1 cellular context compared by ENCODE assay signal in the genomic region with DNA sequence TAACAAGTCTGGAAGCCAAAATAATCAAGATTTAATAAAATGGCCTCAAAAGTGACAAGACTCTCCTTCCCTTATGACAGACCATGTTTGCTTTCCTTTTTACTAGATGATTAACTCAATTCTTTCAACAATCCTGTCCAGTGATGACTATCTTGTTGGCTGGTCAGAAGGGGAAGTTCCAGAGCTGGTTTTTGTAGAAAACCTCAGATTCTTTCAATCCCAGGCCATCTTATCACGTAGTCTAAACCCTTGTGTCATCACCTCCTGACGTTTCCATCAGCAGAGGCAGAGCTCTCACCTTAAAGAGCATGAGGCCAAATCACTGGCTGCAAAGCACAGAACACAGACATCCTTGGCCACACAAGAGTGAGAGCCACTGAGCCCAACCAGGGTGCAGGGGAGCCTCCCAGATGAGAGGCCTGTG.
TF ChIP-seq lines count a peak whose summit lies in the region.

No MANE protein-coding gene starts in this region.

TF ChIP-seq in GM12878, 131 proteins besides CTCF, POLR2A, EP300 and RAD21 (continued from another document and continues in another):
- TF ChIP-seq EGR1 (IDR thresholded peaks at IDR 0.05; ENCODE audit: borderline replicate concordance in 1 of 2, low read depth in 2 of 2, low read length in 2 of 2) (no peak), POLR2AphosphoS5 (IDR thresholded peaks at IDR 0.05; ENCODE audit: low read length) (no peak), IKZF1 (conservative IDR thresholded peaks at IDR 0.05) (no peak), SUPT20H (IDR thresholded peaks at IDR 0.05; ENCODE audit: borderline replicate concordance, control insufficient read depth, low read depth, low read length) (no peak), HDAC6 (IDR thresholded peaks at IDR 0.05; ENCODE audit: unreplicated experiment) (no peak), KAT2A (conservative IDR thresholded peaks at IDR 0.05; ENCODE audit: control insufficient read depth, low read depth, low read length) (no peak), NR2F1 (conservative IDR thresholded peaks at IDR 0.05) (no peak), CREB1 (IDR thresholded peaks at IDR 0.05; ENCODE audit: low read depth) (peak; percentile 93), ATF7 (IDR thresholded peaks at IDR 0.05; ENCODE audit: low read depth) (peak; percentile 63), SP1 (IDR thresholded peaks at IDR 0.05; ENCODE audit: low read depth, low read length) (no peak), ZNF384 (IDR thresholded peaks at IDR 0.05; ENCODE audit: borderline replicate concordance, low read depth, low read length) (no peak), POLR2AphosphoS2 (IDR thresholded peaks at IDR 0.05; ENCODE audit: low read depth, low read length) (no peak), SPI1 (IDR thresholded peaks at IDR 0.05; ENCODE audit: borderline replicate concordance, insufficient read depth, low read depth, low read length) (no peak), TAF1 (IDR thresholded peaks at IDR 0.05; ENCODE audit: borderline replicate concordance, low read depth, low read length) (no peak), TCF12 (IDR thresholded peaks at IDR 0.05; ENCODE audit: low read depth, low read length) (no peak), CHD4 (IDR thresholded peaks at IDR 0.05) (no peak), NFXL1 (IDR thresholded peaks at IDR 0.05; ENCODE audit: borderline replicate concordance) (no peak), SRF (IDR thresholded peaks at IDR 0.05; ENCODE audit: low read depth in 2 of 2, low read length in 2 of 2) (no peak)
- TF ChIP-seq, protein P1, sequence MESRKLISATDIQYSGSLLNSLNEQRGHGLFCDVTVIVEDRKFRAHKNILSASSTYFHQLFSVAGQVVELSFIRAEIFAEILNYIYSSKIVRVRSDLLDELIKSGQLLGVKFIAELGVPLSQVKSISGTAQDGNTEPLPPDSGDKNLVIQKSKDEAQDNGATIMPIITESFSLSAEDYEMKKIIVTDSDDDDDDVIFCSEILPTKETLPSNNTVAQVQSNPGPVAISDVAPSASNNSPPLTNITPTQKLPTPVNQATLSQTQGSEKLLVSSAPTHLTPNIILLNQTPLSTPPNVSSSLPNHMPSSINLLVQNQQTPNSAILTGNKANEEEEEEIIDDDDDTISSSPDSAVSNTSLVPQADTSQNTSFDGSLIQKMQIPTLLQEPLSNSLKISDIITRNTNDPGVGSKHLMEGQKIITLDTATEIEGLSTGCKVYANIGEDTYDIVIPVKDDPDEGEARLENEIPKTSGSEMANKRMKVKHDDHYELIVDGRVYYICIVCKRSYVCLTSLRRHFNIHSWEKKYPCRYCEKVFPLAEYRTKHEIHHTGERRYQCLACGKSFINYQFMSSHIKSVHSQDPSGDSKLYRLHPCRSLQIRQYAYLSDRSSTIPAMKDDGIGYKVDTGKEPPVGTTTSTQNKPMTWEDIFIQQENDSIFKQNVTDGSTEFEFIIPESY (IDR thresholded peaks at IDR 0.05) = no peak
- TF ChIP-seq, protein P2, sequence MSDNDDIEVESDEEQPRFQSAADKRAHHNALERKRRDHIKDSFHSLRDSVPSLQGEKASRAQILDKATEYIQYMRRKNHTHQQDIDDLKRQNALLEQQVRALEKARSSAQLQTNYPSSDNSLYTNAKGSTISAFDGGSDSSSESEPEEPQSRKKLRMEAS (IDR thresholded peaks at IDR 0.05; ENCODE audit: low read depth, low read length) = no peak
- TF ChIP-seq, protein P3, sequence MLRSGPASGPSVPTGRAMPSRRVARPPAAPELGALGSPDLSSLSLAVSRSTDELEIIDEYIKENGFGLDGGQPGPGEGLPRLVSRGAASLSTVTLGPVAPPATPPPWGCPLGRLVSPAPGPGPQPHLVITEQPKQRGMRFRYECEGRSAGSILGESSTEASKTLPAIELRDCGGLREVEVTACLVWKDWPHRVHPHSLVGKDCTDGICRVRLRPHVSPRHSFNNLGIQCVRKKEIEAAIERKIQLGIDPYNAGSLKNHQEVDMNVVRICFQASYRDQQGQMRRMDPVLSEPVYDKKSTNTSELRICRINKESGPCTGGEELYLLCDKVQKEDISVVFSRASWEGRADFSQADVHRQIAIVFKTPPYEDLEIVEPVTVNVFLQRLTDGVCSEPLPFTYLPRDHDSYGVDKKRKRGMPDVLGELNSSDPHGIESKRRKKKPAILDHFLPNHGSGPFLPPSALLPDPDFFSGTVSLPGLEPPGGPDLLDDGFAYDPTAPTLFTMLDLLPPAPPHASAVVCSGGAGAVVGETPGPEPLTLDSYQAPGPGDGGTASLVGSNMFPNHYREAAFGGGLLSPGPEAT (IDR thresholded peaks at IDR 0.05; ENCODE audit: low read depth) = peak; percentile 40
- TF ChIP-seq, protein P4, sequence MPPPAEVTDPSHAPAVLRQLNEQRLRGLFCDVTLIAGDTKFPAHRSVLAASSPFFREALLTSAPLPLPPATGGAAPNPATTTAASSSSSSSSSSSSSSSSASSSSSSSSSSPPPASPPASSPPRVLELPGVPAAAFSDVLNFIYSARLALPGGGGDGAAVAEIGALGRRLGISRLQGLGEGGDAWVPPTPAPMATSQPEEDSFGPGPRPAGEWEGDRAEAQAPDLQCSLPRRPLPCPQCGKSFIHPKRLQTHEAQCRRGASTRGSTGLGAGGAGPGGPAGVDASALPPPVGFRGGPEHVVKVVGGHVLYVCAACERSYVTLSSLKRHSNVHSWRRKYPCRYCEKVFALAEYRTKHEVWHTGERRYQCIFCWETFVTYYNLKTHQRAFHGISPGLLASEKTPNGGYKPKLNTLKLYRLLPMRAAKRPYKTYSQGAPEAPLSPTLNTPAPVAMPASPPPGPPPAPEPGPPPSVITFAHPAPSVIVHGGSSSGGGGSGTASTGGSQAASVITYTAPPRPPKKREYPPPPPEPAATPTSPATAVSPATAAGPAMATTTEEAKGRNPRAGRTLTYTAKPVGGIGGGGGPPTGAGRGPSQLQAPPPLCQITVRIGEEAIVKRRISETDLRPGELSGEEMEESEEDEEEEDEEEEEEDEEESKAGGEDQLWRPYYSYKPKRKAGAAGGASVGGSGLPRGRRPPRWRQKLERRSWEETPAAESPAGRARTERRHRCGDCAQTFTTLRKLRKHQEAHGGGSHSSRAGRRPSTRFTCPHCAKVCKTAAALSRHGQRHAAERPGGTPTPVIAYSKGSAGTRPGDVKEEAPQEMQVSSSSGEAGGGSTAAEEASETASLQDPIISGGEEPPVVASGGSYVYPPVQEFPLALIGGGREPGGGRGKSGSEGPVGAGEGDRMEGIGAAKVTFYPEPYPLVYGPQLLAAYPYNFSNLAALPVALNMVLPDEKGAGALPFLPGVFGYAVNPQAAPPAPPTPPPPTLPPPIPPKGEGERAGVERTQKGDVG (CRISPR knock-in tag; IDR thresholded peaks at IDR 0.05) = no peak
- TF ChIP-seq, protein P5, sequence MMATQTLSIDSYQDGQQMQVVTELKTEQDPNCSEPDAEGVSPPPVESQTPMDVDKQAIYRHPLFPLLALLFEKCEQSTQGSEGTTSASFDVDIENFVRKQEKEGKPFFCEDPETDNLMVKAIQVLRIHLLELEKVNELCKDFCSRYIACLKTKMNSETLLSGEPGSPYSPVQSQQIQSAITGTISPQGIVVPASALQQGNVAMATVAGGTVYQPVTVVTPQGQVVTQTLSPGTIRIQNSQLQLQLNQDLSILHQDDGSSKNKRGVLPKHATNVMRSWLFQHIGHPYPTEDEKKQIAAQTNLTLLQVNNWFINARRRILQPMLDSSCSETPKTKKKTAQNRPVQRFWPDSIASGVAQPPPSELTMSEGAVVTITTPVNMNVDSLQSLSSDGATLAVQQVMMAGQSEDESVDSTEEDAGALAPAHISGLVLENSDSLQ (IDR thresholded peaks at IDR 0.05) = 0 out of 2 replicates have a peak, but pooled peaks have one; percentile 50
- TF ChIP-seq, protein P6, sequence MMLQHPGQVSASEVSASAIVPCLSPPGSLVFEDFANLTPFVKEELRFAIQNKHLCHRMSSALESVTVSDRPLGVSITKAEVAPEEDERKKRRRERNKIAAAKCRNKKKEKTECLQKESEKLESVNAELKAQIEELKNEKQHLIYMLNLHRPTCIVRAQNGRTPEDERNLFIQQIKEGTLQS (IDR thresholded peaks at IDR 0.05; ENCODE audit: borderline replicate concordance, extremely low read depth, low read depth, low read length) = no peak
- TF ChIP-seq, protein P7, sequence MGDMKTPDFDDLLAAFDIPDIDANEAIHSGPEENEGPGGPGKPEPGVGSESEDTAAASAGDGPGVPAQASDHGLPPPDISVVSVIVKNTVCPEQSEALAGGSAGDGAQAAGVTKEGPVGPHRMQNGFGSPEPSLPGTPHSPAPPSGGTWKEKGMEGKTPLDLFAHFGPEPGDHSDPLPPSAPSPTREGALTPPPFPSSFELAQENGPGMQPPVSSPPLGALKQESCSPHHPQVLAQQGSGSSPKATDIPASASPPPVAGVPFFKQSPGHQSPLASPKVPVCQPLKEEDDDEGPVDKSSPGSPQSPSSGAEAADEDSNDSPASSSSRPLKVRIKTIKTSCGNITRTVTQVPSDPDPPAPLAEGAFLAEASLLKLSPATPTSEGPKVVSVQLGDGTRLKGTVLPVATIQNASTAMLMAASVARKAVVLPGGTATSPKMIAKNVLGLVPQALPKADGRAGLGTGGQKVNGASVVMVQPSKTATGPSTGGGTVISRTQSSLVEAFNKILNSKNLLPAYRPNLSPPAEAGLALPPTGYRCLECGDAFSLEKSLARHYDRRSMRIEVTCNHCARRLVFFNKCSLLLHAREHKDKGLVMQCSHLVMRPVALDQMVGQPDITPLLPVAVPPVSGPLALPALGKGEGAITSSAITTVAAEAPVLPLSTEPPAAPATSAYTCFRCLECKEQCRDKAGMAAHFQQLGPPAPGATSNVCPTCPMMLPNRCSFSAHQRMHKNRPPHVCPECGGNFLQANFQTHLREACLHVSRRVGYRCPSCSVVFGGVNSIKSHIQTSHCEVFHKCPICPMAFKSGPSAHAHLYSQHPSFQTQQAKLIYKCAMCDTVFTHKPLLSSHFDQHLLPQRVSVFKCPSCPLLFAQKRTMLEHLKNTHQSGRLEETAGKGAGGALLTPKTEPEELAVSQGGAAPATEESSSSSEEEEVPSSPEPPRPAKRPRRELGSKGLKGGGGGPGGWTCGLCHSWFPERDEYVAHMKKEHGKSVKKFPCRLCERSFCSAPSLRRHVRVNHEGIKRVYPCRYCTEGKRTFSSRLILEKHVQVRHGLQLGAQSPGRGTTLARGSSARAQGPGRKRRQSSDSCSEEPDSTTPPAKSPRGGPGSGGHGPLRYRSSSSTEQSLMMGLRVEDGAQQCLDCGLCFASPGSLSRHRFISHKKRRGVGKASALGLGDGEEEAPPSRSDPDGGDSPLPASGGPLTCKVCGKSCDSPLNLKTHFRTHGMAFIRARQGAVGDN (IDR thresholded peaks at IDR 0.05) = peak; percentile 81
- TF ChIP-seq, protein P8, sequence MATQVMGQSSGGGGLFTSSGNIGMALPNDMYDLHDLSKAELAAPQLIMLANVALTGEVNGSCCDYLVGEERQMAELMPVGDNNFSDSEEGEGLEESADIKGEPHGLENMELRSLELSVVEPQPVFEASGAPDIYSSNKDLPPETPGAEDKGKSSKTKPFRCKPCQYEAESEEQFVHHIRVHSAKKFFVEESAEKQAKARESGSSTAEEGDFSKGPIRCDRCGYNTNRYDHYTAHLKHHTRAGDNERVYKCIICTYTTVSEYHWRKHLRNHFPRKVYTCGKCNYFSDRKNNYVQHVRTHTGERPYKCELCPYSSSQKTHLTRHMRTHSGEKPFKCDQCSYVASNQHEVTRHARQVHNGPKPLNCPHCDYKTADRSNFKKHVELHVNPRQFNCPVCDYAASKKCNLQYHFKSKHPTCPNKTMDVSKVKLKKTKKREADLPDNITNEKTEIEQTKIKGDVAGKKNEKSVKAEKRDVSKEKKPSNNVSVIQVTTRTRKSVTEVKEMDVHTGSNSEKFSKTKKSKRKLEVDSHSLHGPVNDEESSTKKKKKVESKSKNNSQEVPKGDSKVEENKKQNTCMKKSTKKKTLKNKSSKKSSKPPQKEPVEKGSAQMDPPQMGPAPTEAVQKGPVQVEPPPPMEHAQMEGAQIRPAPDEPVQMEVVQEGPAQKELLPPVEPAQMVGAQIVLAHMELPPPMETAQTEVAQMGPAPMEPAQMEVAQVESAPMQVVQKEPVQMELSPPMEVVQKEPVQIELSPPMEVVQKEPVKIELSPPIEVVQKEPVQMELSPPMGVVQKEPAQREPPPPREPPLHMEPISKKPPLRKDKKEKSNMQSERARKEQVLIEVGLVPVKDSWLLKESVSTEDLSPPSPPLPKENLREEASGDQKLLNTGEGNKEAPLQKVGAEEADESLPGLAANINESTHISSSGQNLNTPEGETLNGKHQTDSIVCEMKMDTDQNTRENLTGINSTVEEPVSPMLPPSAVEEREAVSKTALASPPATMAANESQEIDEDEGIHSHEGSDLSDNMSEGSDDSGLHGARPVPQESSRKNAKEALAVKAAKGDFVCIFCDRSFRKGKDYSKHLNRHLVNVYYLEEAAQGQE (IDR thresholded peaks at IDR 0.05; ENCODE audit: low read depth, low read length) = no peak
- TF ChIP-seq, protein P9, sequence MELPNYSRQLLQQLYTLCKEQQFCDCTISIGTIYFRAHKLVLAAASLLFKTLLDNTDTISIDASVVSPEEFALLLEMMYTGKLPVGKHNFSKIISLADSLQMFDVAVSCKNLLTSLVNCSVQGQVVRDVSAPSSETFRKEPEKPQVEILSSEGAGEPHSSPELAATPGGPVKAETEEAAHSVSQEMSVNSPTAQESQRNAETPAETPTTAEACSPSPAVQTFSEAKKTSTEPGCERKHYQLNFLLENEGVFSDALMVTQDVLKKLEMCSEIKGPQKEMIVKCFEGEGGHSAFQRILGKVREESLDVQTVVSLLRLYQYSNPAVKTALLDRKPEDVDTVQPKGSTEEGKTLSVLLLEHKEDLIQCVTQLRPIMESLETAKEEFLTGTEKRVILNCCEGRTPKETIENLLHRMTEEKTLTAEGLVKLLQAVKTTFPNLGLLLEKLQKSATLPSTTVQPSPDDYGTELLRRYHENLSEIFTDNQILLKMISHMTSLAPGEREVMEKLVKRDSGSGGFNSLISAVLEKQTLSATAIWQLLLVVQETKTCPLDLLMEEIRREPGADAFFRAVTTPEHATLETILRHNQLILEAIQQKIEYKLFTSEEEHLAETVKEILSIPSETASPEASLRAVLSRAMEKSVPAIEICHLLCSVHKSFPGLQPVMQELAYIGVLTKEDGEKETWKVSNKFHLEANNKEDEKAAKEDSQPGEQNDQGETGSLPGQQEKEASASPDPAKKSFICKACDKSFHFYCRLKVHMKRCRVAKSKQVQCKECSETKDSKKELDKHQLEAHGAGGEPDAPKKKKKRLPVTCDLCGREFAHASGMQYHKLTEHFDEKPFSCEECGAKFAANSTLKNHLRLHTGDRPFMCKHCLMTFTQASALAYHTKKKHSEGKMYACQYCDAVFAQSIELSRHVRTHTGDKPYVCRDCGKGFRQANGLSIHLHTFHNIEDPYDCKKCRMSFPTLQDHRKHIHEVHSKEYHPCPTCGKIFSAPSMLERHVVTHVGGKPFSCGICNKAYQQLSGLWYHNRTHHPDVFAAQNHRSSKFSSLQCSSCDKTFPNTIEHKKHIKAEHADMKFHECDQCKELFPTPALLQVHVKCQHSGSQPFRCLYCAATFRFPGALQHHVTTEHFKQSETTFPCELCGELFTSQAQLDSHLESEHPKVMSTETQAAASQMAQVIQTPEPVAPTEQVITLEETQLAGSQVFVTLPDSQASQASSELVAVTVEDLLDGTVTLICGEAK (IDR thresholded peaks at IDR 0.05; ENCODE audit: borderline replicate concordance) = no peak
- TF ChIP-seq, protein P10, sequence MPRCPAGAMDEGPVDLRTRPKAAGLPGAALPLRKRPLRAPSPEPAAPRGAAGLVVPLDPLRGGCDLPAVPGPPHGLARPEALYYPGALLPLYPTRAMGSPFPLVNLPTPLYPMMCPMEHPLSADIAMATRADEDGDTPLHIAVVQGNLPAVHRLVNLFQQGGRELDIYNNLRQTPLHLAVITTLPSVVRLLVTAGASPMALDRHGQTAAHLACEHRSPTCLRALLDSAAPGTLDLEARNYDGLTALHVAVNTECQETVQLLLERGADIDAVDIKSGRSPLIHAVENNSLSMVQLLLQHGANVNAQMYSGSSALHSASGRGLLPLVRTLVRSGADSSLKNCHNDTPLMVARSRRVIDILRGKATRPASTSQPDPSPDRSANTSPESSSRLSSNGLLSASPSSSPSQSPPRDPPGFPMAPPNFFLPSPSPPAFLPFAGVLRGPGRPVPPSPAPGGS (IDR thresholded peaks at IDR 0.05; ENCODE audit: borderline replicate concordance, insufficient read depth, low read depth, low read length, poor library complexity, severe bottlenecking) = no peak
